ENCODE assay signal across 17 cellular contexts in genomic region chr11:132439711-132440300, GRCh38.
"Had no signal": no experiment of that assay in that cellular context is flagged by ENCODE, and none has a peak within 500 bp of the region (broad histone marks: within the 10 kb centered on the region; RNA-seq: fewer than 3 reads in every experiment).

No MANE protein-coding gene starts in this region.

- FAIRE-seq: endometrium, small intestine had no signal

- H3K4me3 ChIP-seq: gastrocnemius medialis, heart right ventricle, sigmoid colon had no signal

- H3K27ac Mint-ChIP-seq: naive thymus-derived CD4-positive, alpha-beta T cell had no signal

- H3K36me3 ChIP-seq: gastrocnemius medialis, heart right ventricle, neutrophil, sigmoid colon had no signal

- H3K36me3 Mint-ChIP-seq: naive thymus-derived CD4-positive, alpha-beta T cell had no signal

- H3K27me3 ChIP-seq: gastrocnemius medialis, neutrophil, sigmoid colon had no signal

- H3K9me3 ChIP-seq: gastrocnemius medialis, neutrophil, sigmoid colon had no signal

- DNase-seq: cortex of kidney; effector memory CD4-positive, alpha-beta T cell; gastrocnemius medialis; heart right ventricle; islet precursor cell; mammary epithelial cell; naive thymus-derived CD4-positive, alpha-beta T cell; nephron progenitor cell; posterior cingulate gyrus; sigmoid colon; small intestine; stimulated activated CD4-positive, alpha-beta T cell treated with anti-CD3 and anti-CD28 coated beads, Interleukin-12 subunit alpha, Interleukin-12 subunit beta, amount 100 ng/mL, for 4 hours; stimulated activated CD4-positive, alpha-beta T cell treated with anti-CD3 and anti-CD28 coated beads, Interleukin-2, amount 100 ng/mL, for 48 hours; stimulated activated naive CD4-positive, alpha-beta T cell treated with Interleukin-2 at 50 U/mL for 16 hours; trophoblast cell had no signal

- H3K27ac ChIP-seq: gastrocnemius medialis, heart right ventricle, neutrophil, sigmoid colon had no signal

- H3K4me3 Mint-ChIP-seq: naive thymus-derived CD4-positive, alpha-beta T cell; nephron progenitor cell had no signal

- H3K4me1 ChIP-seq: gastrocnemius medialis, heart right ventricle, sigmoid colon had no signal
